In genomic region chr7:1536768-1537630, GRCh38 we compare ENCODE assay signal across 9 cellular contexts. TPM values are rescaled to one million over a fixed set of nuclear protein-coding genes. Genes with fewer than 3 reads are reported as not detected.
DNase-seq lines count a peak whose midpoint lies in the region; ATAC-seq and TF ChIP-seq lines count a peak whose summit lies in the region.
"Had no signal": no experiment of that assay in that cellular context is flagged by ENCODE, and none has a peak within 500 bp of the region (broad histone marks: within the 10 kb centered on the region; RNA-seq: fewer than 3 reads in every experiment).

No MANE protein-coding gene starts in this region.

- peak overlapping the region; percentile 98 to 99 for H3K27ac ChIP-seq in ascending aorta

- no peaks in the 10 kb centered on the region for H3K27me3 Mint-ChIP-seq in activated CD8-positive, alpha-beta T cell treated with anti-CD3 and anti-CD28 coated beads, Interleukin-2, amount 10 ng/mL, durations not matched to agents 7 days and 5 days (ENCODE audit: low read depth)

- peak overlapping the region; percentile 57 to 77 for H3K4me3 ChIP-seq in ascending aorta

- peaks cover 17 to 54% of the 10 kb centered on the region in 2 donors for H3K4me1 ChIP-seq in ascending aorta

- H3K4me1 Mint-ChIP-seq in activated CD8-positive, alpha-beta T cell treated with anti-CD3 and anti-CD28 coated beads, Interleukin-2, amount 10 ng/mL, durations not matched to agents 7 days and 5 days (ENCODE audit: low read depth) = peaks cover 21% of the 10 kb centered on the region

- H3K9me3 Mint-ChIP-seq in activated CD8-positive, alpha-beta T cell treated with anti-CD3 and anti-CD28 coated beads, Interleukin-2, amount 10 ng/mL, durations not matched to agents 7 days and 5 days (ENCODE audit: insufficient read depth) = no peaks in the 10 kb centered on the region

- ATAC-seq in left ventricle myocardium superior = peak; percentile 85
- ATAC-seq in GM19351 (IDR thresholded peaks at IDR 0.05; ENCODE audit: unreplicated experiment) = no peak
- ATAC-seq in activated CD8-positive, alpha-beta T cell treated with anti-CD3 and anti-CD28 coated beads, Interleukin-2, amount 10 ng/mL, durations not matched to agents 7 days and 5 days = no peak
- no peak for ATAC-seq in HG02884 (IDR thresholded peaks at IDR 0.05; ENCODE audit: unreplicated experiment)

- TF ChIP-seq CTCF in ascending aorta (IDR thresholded peaks at IDR 0.05) = no peak

- CTCF ChIA-PET in activated CD8-positive, alpha-beta T cell treated with anti-CD3 and anti-CD28 coated beads, Interleukin-2, amount 10 ng/mL, durations not matched to agents 7 days and 5 days (lab: Charles Lee) = no interaction called here

- peaks cover 9% of the 10 kb centered on the region for H3K36me3 Mint-ChIP-seq in activated CD8-positive, alpha-beta T cell treated with anti-CD3 and anti-CD28 coated beads, Interleukin-2, amount 10 ng/mL, durations not matched to agents 7 days and 5 days (ENCODE audit: low read depth)

- H3K4me3 Mint-ChIP-seq in activated CD8-positive, alpha-beta T cell treated with anti-CD3 and anti-CD28 coated beads, Interleukin-2, amount 10 ng/mL, durations not matched to agents 7 days and 5 days = no peak overlapping the region

- H3K27ac Mint-ChIP-seq in activated CD8-positive, alpha-beta T cell treated with anti-CD3 and anti-CD28 coated beads, Interleukin-2, amount 10 ng/mL, durations not matched to agents 7 days and 5 days = no peak overlapping the region

- intact Hi-C loops in ascending aorta (cut with DNase I) = loop anchor here (2.0 to 10.0 kb wide), 6 partner anchors 24 to 1098 kb away; partner anchors contain the start of genes GET4 and TTYH3
- intact Hi-C loops in left ventricle myocardium superior (cut with micrococcal nuclease) = no loop called here

- peak; percentile 98 for DNase-seq in HCEC 1CT
- DNase-seq in ascending aorta (ENCODE audit: low spot score in 2 of 2) = peak; percentile 87 to 99
- peak; percentile 97 for DNase-seq in left ventricle myocardium superior
- peak; percentile 96 for DNase-seq in pulmonary artery endothelial cell (ENCODE audit: low read depth, low spot score)
- DNase-seq in activated CD8-positive, alpha-beta T cell treated with anti-CD3 and anti-CD28 coated beads, Interleukin-2, amount 10 ng/mL, durations not matched to agents 7 days and 5 days = no peak
- DNase-seq in DMS79 treated with DMSO at 0.1 percent for 48 hours (lab: John Stamatoyannopoulos, UW) = no peak

- H3K36me3 ChIP-seq in ascending aorta = peaks cover 34 to 43% of the 10 kb centered on the region in 2 donors

- no peaks in the 10 kb centered on the region for H3K9me3 ChIP-seq in ascending aorta

- no peaks in the 10 kb centered on the region for H3K27me3 ChIP-seq in ascending aorta

- POLR2A ChIA-PET in activated CD8-positive, alpha-beta T cell treated with anti-CD3 and anti-CD28 coated beads, Interleukin-2, amount 10 ng/mL, durations not matched to agents 7 days and 5 days (lab: Charles Lee) = no interaction called here

RNA-seq across cellular contexts. Expression of gene MAFK, which starts 6.5 kb away (rescaled TPM):
- 246 TPM for total RNA-seq in ascending aorta
- total RNA-seq in left ventricle myocardium superior = 47.2 TPM
- 20.3 and 21.9 TPM in 2 replicates for total RNA-seq in pulmonary artery endothelial cell
- total RNA-seq in activated CD8-positive, alpha-beta T cell treated with anti-CD3 and anti-CD28 coated beads, Interleukin-2, amount 10 ng/mL, durations not matched to agents 7 days and 5 days = 10 to 100 TPM; 22.6 to 23.9 TPM

RNA-seq across cellular contexts. Expression of gene TMEM184A, which starts 19.0 kb away (rescaled TPM):
- not detected for total RNA-seq in ascending aorta
- total RNA-seq in left ventricle myocardium superior = 0.22 TPM
- not detected in 2 replicates for total RNA-seq in pulmonary artery endothelial cell
- total RNA-seq in activated CD8-positive, alpha-beta T cell treated with anti-CD3 and anti-CD28 coated beads, Interleukin-2, amount 10 ng/mL, durations not matched to agents 7 days and 5 days = not detected
- total RNA-seq: T-helper 1 cell treated with Interleukin-12 subunit alpha and Interleukin-12 subunit beta and Interleukin-4 antibody, amounts not matched to agents 30 ng/mL and 1 ng/mL, for 36 hours had no signal

RNA-seq across cellular contexts. Expression of gene INTS1, which starts 32.8 kb away (rescaled TPM):
- total RNA-seq in ascending aorta (80.7 TPM), left ventricle myocardium superior (32.0 TPM), pulmonary artery endothelial cell (38.6 and 39.2 TPM in 2 replicates)
- 100 to 1,000 TPM; 105 to 112 TPM for total RNA-seq in activated CD8-positive, alpha-beta T cell treated with anti-CD3 and anti-CD28 coated beads, Interleukin-2, amount 10 ng/mL, durations not matched to agents 7 days and 5 days

RNA-seq across cellular contexts. Expression of gene PSMG3, which starts 32.8 kb away (rescaled TPM):
- 34.1 TPM for total RNA-seq in ascending aorta
- total RNA-seq in left ventricle myocardium superior = 11.8 TPM
- 19.8 and 28.3 TPM in 2 replicates for total RNA-seq in pulmonary artery endothelial cell
- total RNA-seq in activated CD8-positive, alpha-beta T cell treated with anti-CD3 and anti-CD28 coated beads, Interleukin-2, amount 10 ng/mL, durations not matched to agents 7 days and 5 days = 10 to 100 TPM; 33.1 to 33.3 TPM

Comparison
In these comparisons a context has a peak if more than half of its experiments do, and no peak if none do; other contexts are left out.
1. DNase-seq: peak in HCEC 1CT (single experiment), ascending aorta (2 of 2), left ventricle myocardium superior (single experiment) and pulmonary artery endothelial cell (single experiment); none in activated CD8-positive, alpha-beta T cell treated with anti-CD3 and anti-CD28 coated beads, Interleukin-2, amount 10 ng/mL, durations not matched to agents 7 days and 5 days (single experiment) and DMS79 treated with DMSO at 0.1 percent for 48 hours (single experiment).